2 cellular contexts compared by ENCODE assay signal in genomic region chr10:43383204-43383971, GRCh38.
TF ChIP-seq lines count a peak whose summit lies in the region.

No MANE protein-coding gene starts in this region.

TF ChIP-seq in SK-N-SH treated with all-trans-retinoic acid at 6 μM for 48 hours, 23 proteins besides CTCF, POLR2A, EP300 and RAD21 (continued from another document):
- TF ChIP-seq TSHZ2 (CRISPR knock-in tag; IDR thresholded peaks at IDR 0.05) (no peak), ZNF8 (CRISPR knock-in tag; IDR thresholded peaks at IDR 0.05) (no peak), BACH2 (CRISPR knock-in tag; IDR thresholded peaks at IDR 0.05; ENCODE audit: borderline replicate concordance) (no peak), PPARA (CRISPR knock-in tag; IDR thresholded peaks at IDR 0.05; ENCODE audit: borderline replicate concordance) (no peak), OSR1 (CRISPR knock-in tag; IDR thresholded peaks at IDR 0.05) (no peak), ZFP3 (CRISPR knock-in tag; IDR thresholded peaks at IDR 0.05) (no peak), ARNTL (CRISPR knock-in tag; IDR thresholded peaks at IDR 0.05; ENCODE audit: borderline replicate concordance, low read depth) (no peak), TOX (CRISPR knock-in tag; IDR thresholded peaks at IDR 0.05; ENCODE audit: borderline replicate concordance) (no peak), CSDC2 (CRISPR knock-in tag; IDR thresholded peaks at IDR 0.05) (no peak), SNAI2 (CRISPR knock-in tag; IDR thresholded peaks at IDR 0.05) (no peak), ISL1 (CRISPR knock-in tag; IDR thresholded peaks at IDR 0.05) (no peak), ZC3H10 (CRISPR knock-in tag; IDR thresholded peaks at IDR 0.05) (no peak), PATZ1 (CRISPR knock-in tag; IDR thresholded peaks at IDR 0.05; ENCODE audit: borderline replicate concordance) (no peak), ZNF565 (CRISPR knock-in tag; conservative IDR thresholded peaks at IDR 0.05; ENCODE audit: low read depth) (no peak), TCF4 (CRISPR knock-in tag; IDR thresholded peaks at IDR 0.05; ENCODE audit: borderline replicate concordance) (no peak), CSRNP3 (CRISPR knock-in tag; IDR thresholded peaks at IDR 0.05) (no peak), CREB5 (CRISPR knock-in tag; IDR thresholded peaks at IDR 0.05; ENCODE audit: low read depth) (no peak), ESRRG (CRISPR knock-in tag; IDR thresholded peaks at IDR 0.05) (no peak), ZFP30 (CRISPR knock-in tag; IDR thresholded peaks at IDR 0.05) (no peak)

TF ChIP-seq in SK-N-SH, 30 proteins besides CTCF, POLR2A, EP300 and RAD21 (continued from another document):
- TF ChIP-seq FOXJ3 (CRISPR knock-in tag; IDR thresholded peaks at IDR 0.05) (no peak), MXI1 (IDR thresholded peaks at IDR 0.05; ENCODE audit: low read depth, low read length) (no peak), SMC3 (IDR thresholded peaks at IDR 0.05; ENCODE audit: low read depth, low read length) (no peak), ZBTB33 (IDR thresholded peaks at IDR 0.05; ENCODE audit: borderline replicate concordance, low read depth) (no peak), FOSL2 (IDR thresholded peaks at IDR 0.05; ENCODE audit: borderline replicate concordance, low read depth) (no peak), RFX5 (IDR thresholded peaks at IDR 0.05; ENCODE audit: low read length) (no peak)
TF ChIP-seq in SK-N-SH: peak in this region for 0.
